Comparison of ENCODE assay signal across 1 cellular context in the genomic region with DNA sequence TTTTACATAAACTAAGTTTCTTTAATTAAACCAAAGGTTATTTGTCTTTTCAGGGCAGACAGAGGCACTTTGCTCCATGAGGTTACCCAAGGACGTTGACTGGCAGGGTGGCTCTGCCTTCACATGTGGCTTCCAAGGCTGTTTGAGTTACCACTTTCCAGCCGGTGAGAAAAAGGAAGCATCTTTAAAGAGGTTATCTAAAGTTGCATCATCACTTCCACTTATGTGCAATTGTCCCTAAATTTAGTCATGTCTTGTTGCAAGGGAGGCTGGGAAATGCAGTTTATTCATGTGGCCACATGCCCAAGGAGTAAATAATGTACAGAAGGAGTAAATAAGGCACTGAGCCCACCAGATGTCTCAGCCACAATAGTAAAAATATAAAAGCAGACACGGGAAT.
TF ChIP-seq lines count a peak whose summit lies in the region.

No MANE protein-coding gene starts in this region.

TF ChIP-seq in K562, 482 proteins besides CTCF, POLR2A, EP300 and RAD21 (continued from another document and continues in another):
- TF ChIP-seq, protein P1, sequence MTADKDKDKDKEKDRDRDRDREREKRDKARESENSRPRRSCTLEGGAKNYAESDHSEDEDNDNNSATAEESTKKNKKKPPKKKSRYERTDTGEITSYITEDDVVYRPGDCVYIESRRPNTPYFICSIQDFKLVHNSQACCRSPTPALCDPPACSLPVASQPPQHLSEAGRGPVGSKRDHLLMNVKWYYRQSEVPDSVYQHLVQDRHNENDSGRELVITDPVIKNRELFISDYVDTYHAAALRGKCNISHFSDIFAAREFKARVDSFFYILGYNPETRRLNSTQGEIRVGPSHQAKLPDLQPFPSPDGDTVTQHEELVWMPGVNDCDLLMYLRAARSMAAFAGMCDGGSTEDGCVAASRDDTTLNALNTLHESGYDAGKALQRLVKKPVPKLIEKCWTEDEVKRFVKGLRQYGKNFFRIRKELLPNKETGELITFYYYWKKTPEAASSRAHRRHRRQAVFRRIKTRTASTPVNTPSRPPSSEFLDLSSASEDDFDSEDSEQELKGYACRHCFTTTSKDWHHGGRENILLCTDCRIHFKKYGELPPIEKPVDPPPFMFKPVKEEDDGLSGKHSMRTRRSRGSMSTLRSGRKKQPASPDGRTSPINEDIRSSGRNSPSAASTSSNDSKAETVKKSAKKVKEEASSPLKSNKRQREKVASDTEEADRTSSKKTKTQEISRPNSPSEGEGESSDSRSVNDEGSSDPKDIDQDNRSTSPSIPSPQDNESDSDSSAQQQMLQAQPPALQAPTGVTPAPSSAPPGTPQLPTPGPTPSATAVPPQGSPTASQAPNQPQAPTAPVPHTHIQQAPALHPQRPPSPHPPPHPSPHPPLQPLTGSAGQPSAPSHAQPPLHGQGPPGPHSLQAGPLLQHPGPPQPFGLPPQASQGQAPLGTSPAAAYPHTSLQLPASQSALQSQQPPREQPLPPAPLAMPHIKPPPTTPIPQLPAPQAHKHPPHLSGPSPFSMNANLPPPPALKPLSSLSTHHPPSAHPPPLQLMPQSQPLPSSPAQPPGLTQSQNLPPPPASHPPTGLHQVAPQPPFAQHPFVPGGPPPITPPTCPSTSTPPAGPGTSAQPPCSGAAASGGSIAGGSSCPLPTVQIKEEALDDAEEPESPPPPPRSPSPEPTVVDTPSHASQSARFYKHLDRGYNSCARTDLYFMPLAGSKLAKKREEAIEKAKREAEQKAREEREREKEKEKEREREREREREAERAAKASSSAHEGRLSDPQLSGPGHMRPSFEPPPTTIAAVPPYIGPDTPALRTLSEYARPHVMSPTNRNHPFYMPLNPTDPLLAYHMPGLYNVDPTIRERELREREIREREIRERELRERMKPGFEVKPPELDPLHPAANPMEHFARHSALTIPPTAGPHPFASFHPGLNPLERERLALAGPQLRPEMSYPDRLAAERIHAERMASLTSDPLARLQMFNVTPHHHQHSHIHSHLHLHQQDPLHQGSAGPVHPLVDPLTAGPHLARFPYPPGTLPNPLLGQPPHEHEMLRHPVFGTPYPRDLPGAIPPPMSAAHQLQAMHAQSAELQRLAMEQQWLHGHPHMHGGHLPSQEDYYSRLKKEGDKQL (CRISPR knock-in tag; IDR thresholded peaks at IDR 0.05; ENCODE audit: borderline replicate concordance) = no peak
- TF ChIP-seq POLR2AphosphoS2 (IDR thresholded peaks at IDR 0.05; ENCODE audit: low read length) (no peak), ZNF695 (CRISPR knock-in tag; IDR thresholded peaks at IDR 0.05) (no peak), MAZ (CRISPR knock-in tag; conservative IDR thresholded peaks at IDR 0.05 in 1 of 2, IDR thresholded peaks at IDR 0.05 in 1 of 2) (peak in 1 of 2 experiments; percentile 49; a peak in 1 of 4 replicates), BACH1 (tag; IDR thresholded peaks at IDR 0.05) (no peak), ZNF12 (CRISPR knock-in tag; IDR thresholded peaks at IDR 0.05) (no peak), MEIS2 (IDR thresholded peaks at IDR 0.05; ENCODE audit: partially characterized antibody) (peak; percentile 36), ZNF232 (CRISPR knock-in tag; IDR thresholded peaks at IDR 0.05) (no peak), TSHZ1 (CRISPR knock-in tag; IDR thresholded peaks at IDR 0.05) (no peak), NEUROD1 (IDR thresholded peaks at IDR 0.05; ENCODE audit: borderline replicate concordance, low read depth, low read length, partially characterized antibody) (no peak), MCM7 (IDR thresholded peaks at IDR 0.05) (no peak), BRD9 (IDR thresholded peaks at IDR 0.05; ENCODE audit: low read depth, partially characterized antibody) (no peak), C11orf30 (IDR thresholded peaks at IDR 0.05; ENCODE audit: low read depth) (no peak), ZFX (CRISPR knock-in tag; IDR thresholded peaks at IDR 0.05) (no peak), MTA1 (IDR thresholded peaks at IDR 0.05; ENCODE audit: borderline replicate concordance) (peak; percentile 49; the same call in 1 of the 2 replicates), LCOR (CRISPR knock-in tag; IDR thresholded peaks at IDR 0.05) (peak; percentile 84), BCLAF1 (IDR thresholded peaks at IDR 0.05; ENCODE audit: borderline replicate concordance in 1 of 2, control insufficient read depth in 1 of 2, low read depth in 2 of 2, low read length in 1 of 2) (no peak), SMARCE1 (IDR thresholded peaks at IDR 0.05) (no peak), BRF2 (IDR thresholded peaks at IDR 0.05; ENCODE audit: borderline replicate concordance, insufficient read depth, insufficient read length) (no peak)
- TF ChIP-seq, protein P2, sequence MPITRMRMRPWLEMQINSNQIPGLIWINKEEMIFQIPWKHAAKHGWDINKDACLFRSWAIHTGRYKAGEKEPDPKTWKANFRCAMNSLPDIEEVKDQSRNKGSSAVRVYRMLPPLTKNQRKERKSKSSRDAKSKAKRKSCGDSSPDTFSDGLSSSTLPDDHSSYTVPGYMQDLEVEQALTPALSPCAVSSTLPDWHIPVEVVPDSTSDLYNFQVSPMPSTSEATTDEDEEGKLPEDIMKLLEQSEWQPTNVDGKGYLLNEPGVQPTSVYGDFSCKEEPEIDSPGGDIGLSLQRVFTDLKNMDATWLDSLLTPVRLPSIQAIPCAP (CRISPR knock-in tag; IDR thresholded peaks at IDR 0.05; ENCODE audit: borderline replicate concordance) = no peak
- TF ChIP-seq, protein P3, sequence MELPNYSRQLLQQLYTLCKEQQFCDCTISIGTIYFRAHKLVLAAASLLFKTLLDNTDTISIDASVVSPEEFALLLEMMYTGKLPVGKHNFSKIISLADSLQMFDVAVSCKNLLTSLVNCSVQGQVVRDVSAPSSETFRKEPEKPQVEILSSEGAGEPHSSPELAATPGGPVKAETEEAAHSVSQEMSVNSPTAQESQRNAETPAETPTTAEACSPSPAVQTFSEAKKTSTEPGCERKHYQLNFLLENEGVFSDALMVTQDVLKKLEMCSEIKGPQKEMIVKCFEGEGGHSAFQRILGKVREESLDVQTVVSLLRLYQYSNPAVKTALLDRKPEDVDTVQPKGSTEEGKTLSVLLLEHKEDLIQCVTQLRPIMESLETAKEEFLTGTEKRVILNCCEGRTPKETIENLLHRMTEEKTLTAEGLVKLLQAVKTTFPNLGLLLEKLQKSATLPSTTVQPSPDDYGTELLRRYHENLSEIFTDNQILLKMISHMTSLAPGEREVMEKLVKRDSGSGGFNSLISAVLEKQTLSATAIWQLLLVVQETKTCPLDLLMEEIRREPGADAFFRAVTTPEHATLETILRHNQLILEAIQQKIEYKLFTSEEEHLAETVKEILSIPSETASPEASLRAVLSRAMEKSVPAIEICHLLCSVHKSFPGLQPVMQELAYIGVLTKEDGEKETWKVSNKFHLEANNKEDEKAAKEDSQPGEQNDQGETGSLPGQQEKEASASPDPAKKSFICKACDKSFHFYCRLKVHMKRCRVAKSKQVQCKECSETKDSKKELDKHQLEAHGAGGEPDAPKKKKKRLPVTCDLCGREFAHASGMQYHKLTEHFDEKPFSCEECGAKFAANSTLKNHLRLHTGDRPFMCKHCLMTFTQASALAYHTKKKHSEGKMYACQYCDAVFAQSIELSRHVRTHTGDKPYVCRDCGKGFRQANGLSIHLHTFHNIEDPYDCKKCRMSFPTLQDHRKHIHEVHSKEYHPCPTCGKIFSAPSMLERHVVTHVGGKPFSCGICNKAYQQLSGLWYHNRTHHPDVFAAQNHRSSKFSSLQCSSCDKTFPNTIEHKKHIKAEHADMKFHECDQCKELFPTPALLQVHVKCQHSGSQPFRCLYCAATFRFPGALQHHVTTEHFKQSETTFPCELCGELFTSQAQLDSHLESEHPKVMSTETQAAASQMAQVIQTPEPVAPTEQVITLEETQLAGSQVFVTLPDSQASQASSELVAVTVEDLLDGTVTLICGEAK (IDR thresholded peaks at IDR 0.05) = peak; percentile 37; the same call in 1 of the 2 replicates
- TF ChIP-seq, protein P3 (CRISPR knock-in tag; IDR thresholded peaks at IDR 0.05) = no peak
- TF ChIP-seq, protein P4, sequence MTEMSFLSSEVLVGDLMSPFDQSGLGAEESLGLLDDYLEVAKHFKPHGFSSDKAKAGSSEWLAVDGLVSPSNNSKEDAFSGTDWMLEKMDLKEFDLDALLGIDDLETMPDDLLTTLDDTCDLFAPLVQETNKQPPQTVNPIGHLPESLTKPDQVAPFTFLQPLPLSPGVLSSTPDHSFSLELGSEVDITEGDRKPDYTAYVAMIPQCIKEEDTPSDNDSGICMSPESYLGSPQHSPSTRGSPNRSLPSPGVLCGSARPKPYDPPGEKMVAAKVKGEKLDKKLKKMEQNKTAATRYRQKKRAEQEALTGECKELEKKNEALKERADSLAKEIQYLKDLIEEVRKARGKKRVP (CRISPR knock-in tag; IDR thresholded peaks at IDR 0.05) = peak; percentile 94
